Comparison of ENCODE assay signal across 18 cellular contexts in the genomic region with DNA sequence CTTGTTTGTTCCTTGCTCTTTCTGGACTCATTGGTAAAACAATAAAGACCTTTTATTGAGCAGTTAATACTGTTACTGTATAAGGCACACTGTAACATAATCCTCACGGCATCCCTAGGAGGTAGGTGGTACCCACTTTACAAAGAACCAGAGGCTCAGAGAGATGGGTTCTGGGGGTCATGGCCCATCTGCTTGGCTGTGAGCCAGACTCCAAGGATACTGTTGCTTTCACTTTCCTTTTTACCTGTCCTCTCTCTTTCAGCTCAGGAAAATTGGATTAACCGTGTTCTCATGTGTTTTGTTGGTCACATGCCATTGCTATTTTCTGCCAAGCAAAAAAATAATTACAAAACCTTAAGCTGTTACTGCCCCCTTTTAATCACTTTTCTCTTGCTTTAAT. TPM values are rescaled to one million over a fixed set of nuclear protein-coding genes. Genes with fewer than 3 reads are reported as not detected.
DNase-seq lines count a peak whose midpoint lies in the region; ATAC-seq lines count a peak whose summit lies in the region.
"Had no signal": no experiment of that assay in that cellular context is flagged by ENCODE, and none has a peak within 500 bp of the region (broad histone marks: within the 10 kb centered on the region; RNA-seq: fewer than 3 reads in every experiment).

No MANE protein-coding gene starts in this region.

- no peak for ATAC-seq in GM18873 (IDR thresholded peaks at IDR 0.05; ENCODE audit: low FRiP score, unreplicated experiment)
- ATAC-seq: left lobe of liver; mucosa of descending colon; Panc1; stimulated activated naive B cell treated with anti-CD40 and anti-IgM and Interleukin-4, amounts not matched to agents 10 μg/mL and 1 μg/mL and 100 μg/mL, for 72 hours had no signal

- DNase-seq in NCI-H1105 treated with DMSO at 0.1 percent for 48 hours (lab: John Stamatoyannopoulos, UW) (peak; percentile 7), NCI-H1105 (lab: John Stamatoyannopoulos, UW) (no peak), ACHN (peak; percentile 8), NCI-H2029 treated with DMSO at 0.1 percent for 48 hours (lab: John Stamatoyannopoulos, UW) (peak; percentile 7), lung microvascular endothelial cell (ENCODE audit: low read depth in 2 of 2) (peak; percentile 19 to 65), Kasumi-1 (lab: John Stamatoyannopoulos, UW) (no peak), dedifferentiated amniotic fluid mesenchymal stem cell (ENCODE audit: extremely low spot score) (no peak)
- DNase-seq: aorta; caudate nucleus; mucosa of descending colon; NCI-H1092 treated with DMSO at 0.1 percent for 48 hours; NK-92 treated with Interleukin-12 subunit alpha and Interleukin-12 subunit beta, amount 100 ng/mL, for 24 hours; small intestine; stimulated activated CD4-positive, alpha-beta T cell treated with anti-CD3 and anti-CD28 coated beads, Interleukin-2, amount 100 ng/mL, for 48 hours; stimulated activated naive B cell treated with anti-CD40 and anti-IgM and Interleukin-4, amounts not matched to agents 10 μg/mL and 1 μg/mL and 100 μg/mL, for 72 hours had no signal

- in situ Hi-C loops in ACHN (cut with HindIII; ENCODE audit: low pct_ligation_motif_present, low pct_unique_long_range_greater_than_20kb, low sequenced_read_pairs): no loop called here

RNA-seq across cellular contexts. Expression of a gene that starts 34.8 kb away (rescaled TPM):
- 22.0 and 36.3 TPM in 2 replicates for total RNA-seq in lung microvascular endothelial cell

Comparison
In these comparisons a context has a peak if more than half of its experiments do, and no peak if none do; other contexts are left out.
1. DNase-seq: peak in NCI-H1105 treated with DMSO at 0.1 percent for 48 hours (single experiment), ACHN (single experiment), NCI-H2029 treated with DMSO at 0.1 percent for 48 hours (single experiment) and lung microvascular endothelial cell (2 of 2); none in NCI-H1105 (single experiment), Kasumi-1 (0 of 2) and dedifferentiated amniotic fluid mesenchymal stem cell (single experiment).